In genomic region chr7:21912305-21912704, GRCh38 we compare ENCODE assay signal across 16 cellular contexts. TPM values are rescaled to one million over a fixed set of nuclear protein-coding genes. Genes with fewer than 3 reads are reported as not detected.
DNase-seq lines count a peak whose midpoint lies in the region; ATAC-seq and TF ChIP-seq lines count a peak whose summit lies in the region.
"Had no signal": no experiment of that assay in that cellular context is flagged by ENCODE, and none has a peak within 500 bp of the region (broad histone marks: within the 10 kb centered on the region; RNA-seq: fewer than 3 reads in every experiment).

No MANE protein-coding gene starts in this region.

- peaks cover 2% of the 10 kb centered on the region; the same call in 1 of the 2 replicates for H3K27me3 Mint-ChIP-seq in HFFc6 (ENCODE audit: insufficient read depth)
- H3K27me3 Mint-ChIP-seq: central memory CD8-positive, alpha-beta T cell; natural killer cell treated with Interleukin-12 subunit alpha and Interleukin-12 subunit beta and Interleukin-15 and Interleukin-18, amount 100 ng/mL, for 72 hours; stimulated activated naive CD8-positive, alpha-beta T cell treated with anti-CD3 and anti-CD28 coated beads, Interleukin-15, amount 100 ng/mL, for 72 hours had no signal

- ATAC-seq in left lobe of liver (no peak), HG03135 (IDR thresholded peaks at IDR 0.05; ENCODE audit: unreplicated experiment) (no peak)
- ATAC-seq: left colon; natural killer cell treated with Interleukin-12 subunit alpha and Interleukin-12 subunit beta and Interleukin-15 and Interleukin-18, amount 100 ng/mL, for 72 hours; stimulated activated naive CD8-positive, alpha-beta T cell treated with anti-CD3 and anti-CD28 coated beads, Interleukin-15, amount 100 ng/mL, for 72 hours had no signal

- peaks cover 47% of the 10 kb centered on the region for H3K4me1 Mint-ChIP-seq in HFFc6 (ENCODE audit: low read depth)
- H3K4me1 Mint-ChIP-seq: central memory CD8-positive, alpha-beta T cell; stimulated activated naive CD8-positive, alpha-beta T cell treated with anti-CD3 and anti-CD28 coated beads, Interleukin-15, amount 100 ng/mL, for 72 hours had no signal

- H3K36me3 Mint-ChIP-seq in HFFc6 (ENCODE audit: low read depth): peaks cover 58% of the 10 kb centered on the region
- H3K36me3 Mint-ChIP-seq: natural killer cell treated with Interleukin-12 subunit alpha and Interleukin-12 subunit beta and Interleukin-15 and Interleukin-18, amount 100 ng/mL, for 72 hours had no signal

- no peaks in the 10 kb centered on the region for H3K9me3 Mint-ChIP-seq in HFFc6
- H3K9me3 Mint-ChIP-seq: central memory CD8-positive, alpha-beta T cell; natural killer cell treated with Interleukin-12 subunit alpha and Interleukin-12 subunit beta and Interleukin-15 and Interleukin-18, amount 100 ng/mL, for 72 hours; stimulated activated naive CD8-positive, alpha-beta T cell treated with anti-CD3 and anti-CD28 coated beads, Interleukin-15, amount 100 ng/mL, for 72 hours had no signal

- H3K4me3 Mint-ChIP-seq in HFFc6: peak overlapping the region; percentile 84
- H3K4me3 Mint-ChIP-seq: central memory CD8-positive, alpha-beta T cell; natural killer cell treated with Interleukin-12 subunit alpha and Interleukin-12 subunit beta and Interleukin-15 and Interleukin-18, amount 100 ng/mL, for 72 hours; stimulated activated naive CD8-positive, alpha-beta T cell treated with anti-CD3 and anti-CD28 coated beads, Interleukin-15, amount 100 ng/mL, for 72 hours had no signal

- H3K27ac Mint-ChIP-seq in HFFc6: peak overlapping the region; percentile 96
- H3K27ac Mint-ChIP-seq: natural killer cell treated with Interleukin-12 subunit alpha and Interleukin-12 subunit beta and Interleukin-15 and Interleukin-18, amount 100 ng/mL, for 72 hours; stimulated activated naive CD8-positive, alpha-beta T cell treated with anti-CD3 and anti-CD28 coated beads, Interleukin-15, amount 100 ng/mL, for 72 hours had no signal

- peak; percentile 79 for DNase-seq in AG08395 (ENCODE audit: low spot score)
- peak; percentile 63 for DNase-seq in HFFc6
- peak; percentile 17 for DNase-seq in epidermal melanocyte (ENCODE audit: insufficient read length, low spot score)
- DNase-seq in left kidney (ENCODE audit: low read depth, low spot score): peak; percentile 30
- no peak for DNase-seq in left lobe of liver (ENCODE audit: low spot score)
- no peak for DNase-seq in T-helper 9 cell
- no peak for DNase-seq in NCI-H1105 (lab: John Stamatoyannopoulos, UW)
- DNase-seq: activated CD4-positive, CD25-positive, alpha-beta regulatory T cell; AML-193; left colon; NCI-H1436; stimulated activated naive CD8-positive, alpha-beta T cell treated with anti-CD3 and anti-CD28 coated beads, Interleukin-15, amount 100 ng/mL, for 72 hours; SW 1271 had no signal

- no peak for TF ChIP-seq CTCF in HFFc6 (IDR thresholded peaks at IDR 0.05)

RNA-seq across cellular contexts. Expression of gene CDCA7L, which starts 33.4 kb away (rescaled TPM):
- 10 to 100 TPM; 32.9 to 51.4 (median 42.7) TPM for total RNA-seq in HFFc6 (2021; fragmentation: NEBNext Ultra II Directional; extraction: Animal tissue kit (Norgen Biotek cat#: 25700))
- 5.2 TPM for total RNA-seq in left lobe of liver

Comparison
In these comparisons a context has a peak if more than half of its experiments do, and no peak if none do; other contexts are left out.
1. DNase-seq: peak in AG08395 (single experiment), HFFc6 (single experiment), epidermal melanocyte (single experiment) and left kidney (single experiment); none in left lobe of liver (single experiment), T-helper 9 cell (single experiment) and NCI-H1105 (single experiment).